Comparison of ENCODE assay signal across 15 cellular contexts in genomic region chr3:11613851-11614491, GRCh38. TPM values are rescaled to one million over a fixed set of nuclear protein-coding genes. Genes with fewer than 3 reads are reported as not detected.
A peak's percentile ranks its signal among the peaks of the same experiment; 100 is the strongest.
DNase-seq lines count a peak whose midpoint lies in the region; ATAC-seq and TF ChIP-seq lines count a peak whose summit lies in the region.
"Had no signal": no experiment of that assay in that cellular context is flagged by ENCODE, and none has a peak within 500 bp of the region (broad histone marks: within the 10 kb centered on the region; RNA-seq: fewer than 3 reads in every experiment).

No MANE protein-coding gene starts in this region.

- no peak overlapping the region for H3K4me3 ChIP-seq in hepatocyte
- H3K4me3 ChIP-seq: K562 had no signal

- no peaks in the 10 kb centered on the region for H3K27me3 ChIP-seq in hepatocyte

- no peaks in the 10 kb centered on the region for H3K9me2 ChIP-seq in hepatocyte (replicated peaks; ENCODE audit: insufficient read depth)

- H4K20me1 ChIP-seq in hepatocyte (ENCODE audit: insufficient read depth, poor library complexity, severe bottlenecking) = peaks cover 92% of the 10 kb centered on the region

- peak; percentile 30 for ATAC-seq in sciatic nerve
- no peak for ATAC-seq in GM18502 (IDR thresholded peaks at IDR 0.05; ENCODE audit: poor library complexity, unreplicated experiment)
- ATAC-seq in GM18511 (IDR thresholded peaks at IDR 0.05; ENCODE audit: unreplicated experiment) = no peak
- ATAC-seq: activated CD8-positive, alpha-beta T cell treated with anti-CD3 and anti-CD28 coated beads for 36 hours; K562; left lobe of liver; stimulated activated naive B cell treated with anti-CD40 and anti-IgM and Interleukin-4, amounts not matched to agents 10 μg/mL and 1 μg/mL and 100 μg/mL, for 72 hours had no signal

- peaks cover 100% of the 10 kb centered on the region for H3K79me2 ChIP-seq in hepatocyte

- H2AFZ ChIP-seq in hepatocyte = no peak overlapping the region

- H3K36me3 ChIP-seq in hepatocyte (replicated peaks; ENCODE audit: insufficient read depth, low read depth) = no peaks in the 10 kb centered on the region

- H3K27ac ChIP-seq in RWPE1 = peak overlapping the region; percentile 9; the same call in 1 of the 2 replicates
- H3K27ac ChIP-seq in hepatocyte = peak overlapping the region; percentile 39

- peaks cover 80% of the 10 kb centered on the region for H3K4me1 ChIP-seq in hepatocyte (ENCODE audit: insufficient read depth)

- H3K9me3 ChIP-seq in hepatocyte (ENCODE audit: low read depth) = no peaks in the 10 kb centered on the region

- CTCF ChIA-PET in RWPE1 (lab: Yijun Ruan, JAX) = no interaction called here

- H3K4me2 ChIP-seq in hepatocyte = no peak overlapping the region

- DNase-seq in DMS79 treated with DMSO at 0.1 percent for 48 hours (lab: John Stamatoyannopoulos, UW) (peak; percentile 69), RWPE1 (ENCODE audit: low spot score) (no peak), hepatocyte (ENCODE audit: low spot score) (no peak), sciatic nerve (ENCODE audit: low spot score) (no peak), NCI-H2196 treated with DMSO at 0.1 percent for 48 hours (lab: John Stamatoyannopoulos, UW; ENCODE audit: unreplicated experiment) (no peak), NCI-H2029 treated with DMSO at 0.1 percent for 48 hours (lab: John Stamatoyannopoulos, UW) (no peak)
- DNase-seq: activated CD8-positive, alpha-beta T cell treated with anti-CD3 and anti-CD28 coated beads for 36 hours; aorta; NCI-H1105; NCI-H446; stimulated activated naive B cell treated with anti-CD40 and anti-IgM and Interleukin-4, amounts not matched to agents 10 μg/mL and 1 μg/mL and 100 μg/mL, for 72 hours had no signal

- POLR2A ChIA-PET in RWPE1 (lab: Yijun Ruan, JAX; ENCODE audit: low non-redundant PET) = no interaction called here

- WGBS in hepatocyte (ENCODE audit: low lambda C conversion rate, missing lambda C conversion rate) = 87% methylated on average over 19 of the region's 19 CpGs

- intact Hi-C loops in sciatic nerve (cut with DNase I) = no loop called here

- TF ChIP-seq CTCF in RWPE1 (conservative IDR thresholded peaks at IDR 0.05; ENCODE audit: low read depth) (no peak), hepatocyte (IDR thresholded peaks at IDR 0.05; ENCODE audit: poor library complexity) (no peak)

RNA-seq across cellular contexts. Expression of gene VGLL4, which starts 29.7 kb away (rescaled TPM):
- total RNA-seq in hepatocyte (99.3 and 109 TPM in 2 replicates), sciatic nerve (96.5 TPM)
- 57.9 and 70.5 TPM in 2 replicates for polyA plus RNA-seq in hepatocyte
